In the genomic region with DNA sequence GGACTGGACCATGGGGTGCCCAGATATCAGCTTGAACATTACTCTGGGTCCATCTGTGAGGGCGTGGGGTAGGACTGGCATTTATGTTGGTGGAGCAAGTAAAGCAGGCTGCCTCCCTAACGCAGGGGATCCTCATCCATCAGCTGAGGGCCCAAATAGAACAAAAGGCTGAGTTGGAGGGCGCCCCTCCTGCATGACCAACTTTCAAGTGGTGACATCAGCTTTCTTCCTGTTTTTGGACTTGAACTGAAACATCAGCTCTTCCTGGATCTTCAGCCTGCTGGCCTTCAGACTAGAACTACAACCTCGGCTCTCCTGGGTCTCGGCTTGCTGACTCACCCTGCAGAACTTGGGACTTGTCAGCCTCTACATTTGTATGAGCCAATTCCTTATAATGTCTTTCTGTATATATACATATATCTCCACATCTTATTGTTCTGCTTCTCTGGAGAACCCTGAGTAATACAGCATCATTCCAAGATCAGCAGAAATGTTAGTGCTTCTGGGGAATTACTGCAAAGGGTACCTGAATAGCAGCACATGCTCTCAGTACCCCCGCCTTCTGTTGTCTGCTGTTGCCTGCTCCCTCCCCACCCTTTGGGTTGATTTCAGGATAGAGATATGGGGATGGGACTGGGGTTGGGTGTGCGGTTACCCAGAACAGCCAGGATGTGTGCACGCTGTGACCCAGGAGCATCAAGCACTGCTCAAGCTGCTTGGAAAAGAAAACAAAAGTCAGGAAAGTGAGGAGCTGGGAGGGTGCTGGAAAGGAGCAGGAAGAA, we compare ENCODE assay signal across 1 cellular context.
TF ChIP-seq lines count a peak whose summit lies in the region.

No MANE protein-coding gene starts in this region.

TF ChIP-seq in K562, 482 proteins besides CTCF, POLR2A, EP300 and RAD21 (continued from another document):
- TF ChIP-seq, protein P1, sequence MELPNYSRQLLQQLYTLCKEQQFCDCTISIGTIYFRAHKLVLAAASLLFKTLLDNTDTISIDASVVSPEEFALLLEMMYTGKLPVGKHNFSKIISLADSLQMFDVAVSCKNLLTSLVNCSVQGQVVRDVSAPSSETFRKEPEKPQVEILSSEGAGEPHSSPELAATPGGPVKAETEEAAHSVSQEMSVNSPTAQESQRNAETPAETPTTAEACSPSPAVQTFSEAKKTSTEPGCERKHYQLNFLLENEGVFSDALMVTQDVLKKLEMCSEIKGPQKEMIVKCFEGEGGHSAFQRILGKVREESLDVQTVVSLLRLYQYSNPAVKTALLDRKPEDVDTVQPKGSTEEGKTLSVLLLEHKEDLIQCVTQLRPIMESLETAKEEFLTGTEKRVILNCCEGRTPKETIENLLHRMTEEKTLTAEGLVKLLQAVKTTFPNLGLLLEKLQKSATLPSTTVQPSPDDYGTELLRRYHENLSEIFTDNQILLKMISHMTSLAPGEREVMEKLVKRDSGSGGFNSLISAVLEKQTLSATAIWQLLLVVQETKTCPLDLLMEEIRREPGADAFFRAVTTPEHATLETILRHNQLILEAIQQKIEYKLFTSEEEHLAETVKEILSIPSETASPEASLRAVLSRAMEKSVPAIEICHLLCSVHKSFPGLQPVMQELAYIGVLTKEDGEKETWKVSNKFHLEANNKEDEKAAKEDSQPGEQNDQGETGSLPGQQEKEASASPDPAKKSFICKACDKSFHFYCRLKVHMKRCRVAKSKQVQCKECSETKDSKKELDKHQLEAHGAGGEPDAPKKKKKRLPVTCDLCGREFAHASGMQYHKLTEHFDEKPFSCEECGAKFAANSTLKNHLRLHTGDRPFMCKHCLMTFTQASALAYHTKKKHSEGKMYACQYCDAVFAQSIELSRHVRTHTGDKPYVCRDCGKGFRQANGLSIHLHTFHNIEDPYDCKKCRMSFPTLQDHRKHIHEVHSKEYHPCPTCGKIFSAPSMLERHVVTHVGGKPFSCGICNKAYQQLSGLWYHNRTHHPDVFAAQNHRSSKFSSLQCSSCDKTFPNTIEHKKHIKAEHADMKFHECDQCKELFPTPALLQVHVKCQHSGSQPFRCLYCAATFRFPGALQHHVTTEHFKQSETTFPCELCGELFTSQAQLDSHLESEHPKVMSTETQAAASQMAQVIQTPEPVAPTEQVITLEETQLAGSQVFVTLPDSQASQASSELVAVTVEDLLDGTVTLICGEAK (IDR thresholded peaks at IDR 0.05) = no peak
- TF ChIP-seq, protein P1 (CRISPR knock-in tag; IDR thresholded peaks at IDR 0.05) = no peak
- no peak for TF ChIP-seq ZNF57 (CRISPR knock-in tag; IDR thresholded peaks at IDR 0.05)
- TF ChIP-seq PHF21A (IDR thresholded peaks at IDR 0.05; ENCODE audit: borderline replicate concordance, low read depth) = no peak
- no peak for TF ChIP-seq POU5F1 (IDR thresholded peaks at IDR 0.05; ENCODE audit: borderline replicate concordance, low read depth, low read length, partially characterized antibody)
- TF ChIP-seq ZNF316 (IDR thresholded peaks at IDR 0.05) = peak; percentile 64; the same call in 1 of the 2 replicates
- no peak for TF ChIP-seq CBFB (CRISPR knock-in tag; IDR thresholded peaks at IDR 0.05)
- TF ChIP-seq ZBTB8A (IDR thresholded peaks at IDR 0.05; ENCODE audit: partially characterized antibody) = no peak
- peak; percentile 92 to 94 for TF ChIP-seq TRIM24 (IDR thresholded peaks at IDR 0.05)
